18 cellular contexts compared by ENCODE assay signal in genomic region chr17:69406906-69407305, GRCh38. TPM values are rescaled to one million over a fixed set of nuclear protein-coding genes. Genes with fewer than 3 reads are reported as not detected.
DNase-seq lines count a peak whose midpoint lies in the region; ATAC-seq and TF ChIP-seq lines count a peak whose summit lies in the region.
"Had no signal": no experiment of that assay in that cellular context is flagged by ENCODE, and none has a peak within 500 bp of the region (broad histone marks: within the 10 kb centered on the region; RNA-seq: fewer than 3 reads in every experiment).

No MANE protein-coding gene starts in this region.

- H2AFZ ChIP-seq in mammary epithelial cell (ENCODE audit: low read depth, low read length): no peak overlapping the region

- H3K9me3 Mint-ChIP-seq in MCF 10A (ENCODE audit: unreplicated experiment): no peaks in the 10 kb centered on the region
- H3K9me3 Mint-ChIP-seq in activated T-helper 1 cell treated with anti-CD3 and anti-CD28 coated beads, Interleukin-12 subunit alpha, Interleukin-12 subunit beta, Interleukin-2, Interleukin-4 antibody, amounts not matched to agents 30 ng/mL and 10 ng/mL and 1 ng/mL, durations not matched to agents 14 hours and 24 hours and 36 hours: no peaks in the 10 kb centered on the region
- H3K9me3 Mint-ChIP-seq: CD8-positive, alpha-beta memory T cell had no signal

- H3K4me3 ChIP-seq in mammary epithelial cell (replicated peaks in 1 of 3; ENCODE audit: insufficient read depth in 1 of 3, low read depth in 2 of 3, low read length in 3 of 3): no peak overlapping the region
- H3K4me3 ChIP-seq: BLaER1 treated with 17β-estradiol and CSF1 and Interleukin-3, amounts not matched to agents 10 nM and 100 nM had no signal

- no peaks in the 10 kb centered on the region for H3K27me3 Mint-ChIP-seq in MCF 10A (ENCODE audit: insufficient read depth, unreplicated experiment)
- peaks cover 4% of the 10 kb centered on the region for H3K27me3 Mint-ChIP-seq in activated T-helper 1 cell treated with anti-CD3 and anti-CD28 coated beads, Interleukin-12 subunit alpha, Interleukin-12 subunit beta, Interleukin-2, Interleukin-4 antibody, amounts not matched to agents 30 ng/mL and 10 ng/mL and 1 ng/mL, durations not matched to agents 14 hours and 24 hours and 36 hours (ENCODE audit: insufficient read depth)

- no peak overlapping the region for H3K4me3 Mint-ChIP-seq in MCF 10A (ENCODE audit: unreplicated experiment)
- no peak overlapping the region for H3K4me3 Mint-ChIP-seq in activated T-helper 1 cell treated with anti-CD3 and anti-CD28 coated beads, Interleukin-12 subunit alpha, Interleukin-12 subunit beta, Interleukin-2, Interleukin-4 antibody, amounts not matched to agents 30 ng/mL and 10 ng/mL and 1 ng/mL, durations not matched to agents 14 hours and 24 hours and 36 hours
- H3K4me3 Mint-ChIP-seq: CD8-positive, alpha-beta memory T cell had no signal

- POLR2A ChIA-PET in MCF 10A (lab: Yijun Ruan, JAX): no interaction called here

- intact Hi-C loops in MCF 10A (cut with micrococcal nuclease): no loop called here
- intact Hi-C loops in mammary epithelial cell (cut with micrococcal nuclease): no loop called here
- intact Hi-C loops in activated T-helper 1 cell treated with anti-CD3 and anti-CD28 coated beads, Interleukin-12 subunit alpha, Interleukin-12 subunit beta, Interleukin-2, Interleukin-4 antibody, amounts not matched to agents 30 ng/mL and 10 ng/mL and 1 ng/mL, durations not matched to agents 14 hours and 24 hours and 36 hours (cut with micrococcal nuclease): no loop called here

- no peaks in the 10 kb centered on the region for H3K27me3 ChIP-seq in mammary epithelial cell (ENCODE audit: insufficient read depth, low read length)
- H3K27me3 ChIP-seq: BLaER1 treated with 17β-estradiol and CSF1 and Interleukin-3, amounts not matched to agents 10 nM and 100 nM had no signal

- in situ Hi-C loops in mammary epithelial cell (cut with MboI; ENCODE audit: low sequenced_read_pairs in 2 of 2): no loop called here

- dilution Hi-C loops in mammary epithelial cell (cut with HindIII; ENCODE audit: low sequenced_read_pairs): no loop called here

- TF ChIP-seq CTCF in MCF 10A (IDR thresholded peaks at IDR 0.05; ENCODE audit: unreplicated experiment) (no peak), mammary epithelial cell (conservative IDR thresholded peaks at IDR 0.05 in 1 of 2, IDR thresholded peaks at IDR 0.05 in 1 of 2; ENCODE audit: extremely low read depth in 1 of 2, insufficient read depth in 1 of 2, low read depth in 1 of 2, low read length in 2 of 2) (no peak)

- no peaks in the 10 kb centered on the region for H3K36me3 Mint-ChIP-seq in MCF 10A (ENCODE audit: insufficient read depth, unreplicated experiment)
- no peaks in the 10 kb centered on the region for H3K36me3 Mint-ChIP-seq in activated T-helper 1 cell treated with anti-CD3 and anti-CD28 coated beads, Interleukin-12 subunit alpha, Interleukin-12 subunit beta, Interleukin-2, Interleukin-4 antibody, amounts not matched to agents 30 ng/mL and 10 ng/mL and 1 ng/mL, durations not matched to agents 14 hours and 24 hours and 36 hours (ENCODE audit: low read depth)
- H3K36me3 Mint-ChIP-seq: CD8-positive, alpha-beta memory T cell had no signal

- no peak overlapping the region for H3K27ac ChIP-seq in mammary epithelial cell (ENCODE audit: insufficient read depth, low read depth, low read length)
- H3K27ac ChIP-seq: BLaER1 treated with 17β-estradiol and CSF1 and Interleukin-3, amounts not matched to agents 10 nM and 100 nM had no signal

- H3K9ac ChIP-seq in mammary epithelial cell (ENCODE audit: insufficient read depth, low read length): no peak overlapping the region
- H3K9ac ChIP-seq: BLaER1 treated with 17β-estradiol and CSF1 and Interleukin-3, amounts not matched to agents 10 nM and 100 nM had no signal

- H3K4me2 ChIP-seq in mammary epithelial cell (ENCODE audit: insufficient read depth, low read depth, low read length): no peak overlapping the region
- H3K4me2 ChIP-seq: BLaER1 treated with 17β-estradiol and CSF1 and Interleukin-3, amounts not matched to agents 10 nM and 100 nM had no signal

- no peak overlapping the region for H3K27ac Mint-ChIP-seq in MCF 10A (ENCODE audit: low read depth, unreplicated experiment)
- H3K27ac Mint-ChIP-seq in activated T-helper 1 cell treated with anti-CD3 and anti-CD28 coated beads, Interleukin-12 subunit alpha, Interleukin-12 subunit beta, Interleukin-2, Interleukin-4 antibody, amounts not matched to agents 30 ng/mL and 10 ng/mL and 1 ng/mL, durations not matched to agents 14 hours and 24 hours and 36 hours: no peak overlapping the region
- H3K27ac Mint-ChIP-seq: CD8-positive, alpha-beta memory T cell had no signal

- ATAC-seq in GM18511 (IDR thresholded peaks at IDR 0.05; ENCODE audit: unreplicated experiment): no peak
- ATAC-seq: Right ventricle myocardium inferior had no signal

- CTCF ChIA-PET in MCF 10A (lab: Yijun Ruan, JAX) (interaction anchor here (2.0 kb wide), 1 partner anchor 13 kb away, joined by 13 read pairs; no protein-coding TSS in a partner anchor), mammary epithelial cell (lab: Charles Lee; ENCODE audit: low non-redundant PET) (no interaction called here)

- H3K79me2 ChIP-seq in mammary epithelial cell (ENCODE audit: insufficient read depth, low read length): no peaks in the 10 kb centered on the region

- no peaks in the 10 kb centered on the region for H3K9me3 ChIP-seq in mammary epithelial cell (replicated peaks; ENCODE audit: insufficient read depth, low read length)

- H3K4me1 Mint-ChIP-seq in MCF 10A (ENCODE audit: insufficient read depth, unreplicated experiment): peaks cover 5% of the 10 kb centered on the region
- H3K4me1 Mint-ChIP-seq in activated T-helper 1 cell treated with anti-CD3 and anti-CD28 coated beads, Interleukin-12 subunit alpha, Interleukin-12 subunit beta, Interleukin-2, Interleukin-4 antibody, amounts not matched to agents 30 ng/mL and 10 ng/mL and 1 ng/mL, durations not matched to agents 14 hours and 24 hours and 36 hours (ENCODE audit: low read depth): no peaks in the 10 kb centered on the region
- H3K4me1 Mint-ChIP-seq: CD8-positive, alpha-beta memory T cell had no signal

- DNase-seq in MCF 10A (ENCODE audit: unreplicated experiment) (peak; percentile 44), mammary epithelial cell (no peak), amniotic epithelial cell (ENCODE audit: low read depth) (peak; percentile 35), fibroblast of peridontal ligament (ENCODE audit: extremely low read depth) (peak; percentile 23), dermis blood vessel endothelial cell (no peak)
- no peak for DNase-seq in activated T-helper 1 cell treated with anti-CD3 and anti-CD28 coated beads, Interleukin-12 subunit alpha, Interleukin-12 subunit beta, Interleukin-2, Interleukin-4 antibody, amounts not matched to agents 30 ng/mL and 10 ng/mL and 1 ng/mL, durations not matched to agents 14 hours and 24 hours and 36 hours (ENCODE audit: low spot score)
- DNase-seq in stimulated activated CD4-positive, alpha-beta T cell treated with anti-CD3 and anti-CD28 coated beads, Interleukin-4, amount 100 ng/mL, for 4 hours: no peak
- DNase-seq: 8988T; CD8-positive, alpha-beta memory T cell; DMS53; NCI-H1092 treated with DMSO at 0.1 percent for 48 hours; NCI-H146; NCI-H2081; NCI-H2171 treated with DMSO at 0.1 percent for 48 hours; NCI-H446 treated with DMSO at 0.1 percent for 48 hours had no signal

- H3K4me1 ChIP-seq in mammary epithelial cell (ENCODE audit: insufficient read depth, low read length): no peaks in the 10 kb centered on the region
- H3K4me1 ChIP-seq: BLaER1 treated with 17β-estradiol and CSF1 and Interleukin-3, amounts not matched to agents 10 nM and 100 nM had no signal

- H3K36me3 ChIP-seq in mammary epithelial cell (ENCODE audit: insufficient read depth, low read length): no peaks in the 10 kb centered on the region
- H3K36me3 ChIP-seq: BLaER1 treated with 17β-estradiol and CSF1 and Interleukin-3, amounts not matched to agents 10 nM and 100 nM had no signal

- BruUV-seq in MCF 10A (replicated peaks; lab: Mats Ljungman, UMichigan): no TSS peak
- BruUV-seq in mammary epithelial cell (replicated peaks; lab: Mats Ljungman, UMichigan): no TSS peak

- H4K20me1 ChIP-seq in mammary epithelial cell (ENCODE audit: insufficient read depth, low read length): no peaks in the 10 kb centered on the region
- H4K20me1 ChIP-seq: BLaER1 treated with 17β-estradiol and CSF1 and Interleukin-3, amounts not matched to agents 10 nM and 100 nM had no signal

RNA-seq across cellular contexts. Expression of gene MAP2K6, which starts 7.6 kb away (rescaled TPM):
- total RNA-seq in MCF 10A (2022): 0.28 and 0.37 TPM in 2 replicates
- 1 to 10 TPM; 1.7 to 2.2 TPM for total RNA-seq in mammary epithelial cell
- polyA plus RNA-seq in mammary epithelial cell: 1.4 TPM
- polyA minus RNA-seq in mammary epithelial cell: 2.9 TPM
- total RNA-seq in activated T-helper 1 cell treated with anti-CD3 and anti-CD28 coated beads, Interleukin-12 subunit alpha, Interleukin-12 subunit beta, Interleukin-2, Interleukin-4 antibody, amounts not matched to agents 30 ng/mL and 10 ng/mL and 1 ng/mL, durations not matched to agents 14 hours and 24 hours and 36 hours: 0.88 and 1.7 TPM in 2 replicates
- total RNA-seq in dermis blood vessel endothelial cell: 4.9 and 14.2 TPM in 2 replicates

Comparison
In these comparisons a context has a peak if more than half of its experiments do, and no peak if none do; other contexts are left out.
1. DNase-seq: peak in MCF 10A (single experiment), amniotic epithelial cell (single experiment) and fibroblast of peridontal ligament (single experiment); none in mammary epithelial cell (single experiment), activated T-helper 1 cell treated with anti-CD3 and anti-CD28 coated beads, Interleukin-12 subunit alpha, Interleukin-12 subunit beta, Interleukin-2, Interleukin-4 antibody, amounts not matched to agents 30 ng/mL and 10 ng/mL and 1 ng/mL, durations not matched to agents 14 hours and 24 hours and 36 hours (single experiment), dermis blood vessel endothelial cell (single experiment) and stimulated activated CD4-positive, alpha-beta T cell treated with anti-CD3 and anti-CD28 coated beads, Interleukin-4, amount 100 ng/mL, for 4 hours (0 of 2).